ENCODE assay signal across 27 cellular contexts in the genomic region with DNA sequence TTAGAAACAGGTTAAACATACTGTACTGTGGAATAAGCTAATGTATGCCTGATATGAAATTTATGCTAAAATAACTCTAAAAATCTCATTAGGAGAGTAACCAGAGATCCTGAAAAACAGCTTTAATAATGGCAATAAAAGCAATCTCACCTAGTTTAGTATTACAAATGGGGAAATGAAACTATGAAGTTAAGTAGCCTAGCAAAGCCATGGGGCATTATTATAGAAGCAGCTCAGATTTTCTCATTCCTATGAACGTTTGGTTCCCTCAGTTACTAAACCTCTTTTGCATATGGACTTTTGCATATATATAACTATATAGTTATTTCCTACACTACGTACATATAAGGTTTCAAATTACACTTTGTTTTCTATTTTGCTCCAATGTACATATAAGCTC.
"Had no signal": no experiment of that assay in that cellular context is flagged by ENCODE, and none has a peak within 500 bp of the region (broad histone marks: within the 10 kb centered on the region; RNA-seq: fewer than 3 reads in every experiment).

No MANE protein-coding gene starts in this region.

- H3K9me3 ChIP-seq: left lung, neutrophil, ovary, prostate gland, thoracic aorta, upper lobe of left lung had no signal

- H3K36me3 Mint-ChIP-seq: activated naive CD4-positive, alpha-beta T cell treated with anti-CD3 and anti-CD28 coated beads, Interleukin-2, amount 50 U/mL, for 72 hours; brain; natural killer cell treated with Interleukin-12 subunit alpha and Interleukin-12 subunit beta and Interleukin-15 and Interleukin-18, amount 100 ng/mL, for 72 hours had no signal

- ATAC-seq: activated naive CD4-positive, alpha-beta T cell treated with anti-CD3 and anti-CD28 coated beads, Interleukin-2, amount 50 U/mL, for 72 hours; activated T-helper 17 cell treated with anti-CD3 and anti-CD28 coated beads, Interleukin-2, amount 50 U/mL, for 72 hours; left lung; natural killer cell treated with Interleukin-12 subunit alpha and Interleukin-12 subunit beta and Interleukin-15 and Interleukin-18, amount 100 ng/mL, for 72 hours had no signal

- H3K27me3 Mint-ChIP-seq: brain had no signal

- H3K9me3 Mint-ChIP-seq: activated naive CD4-positive, alpha-beta T cell treated with anti-CD3 and anti-CD28 coated beads, Interleukin-2, amount 50 U/mL, for 72 hours; activated T-cell treated with anti-CD3 and anti-CD28 coated beads, Interleukin-2, amount 50 U/mL, for 24 hours; activated T-helper 17 cell treated with anti-CD3 and anti-CD28 coated beads, Interleukin-2, amount 50 U/mL, for 72 hours; brain; immature natural killer cell; natural killer cell treated with Interleukin-12 subunit alpha and Interleukin-12 subunit beta and Interleukin-15 and Interleukin-18, amount 100 ng/mL, for 72 hours had no signal

- H3K27me3 ChIP-seq: left lung, neutrophil, ovary, upper lobe of left lung had no signal

- H3K4me3 Mint-ChIP-seq: activated T-cell treated with anti-CD3 and anti-CD28 coated beads, Interleukin-2, amount 50 U/mL, for 24 hours; activated T-helper 17 cell treated with anti-CD3 and anti-CD28 coated beads, Interleukin-2, amount 50 U/mL, for 72 hours; brain; immature natural killer cell; natural killer cell treated with Interleukin-12 subunit alpha and Interleukin-12 subunit beta and Interleukin-15 and Interleukin-18, amount 100 ng/mL, for 72 hours had no signal

- DNase-seq: activated CD4-positive, alpha-beta T cell treated with anti-CD3 and anti-CD28 coated beads for 1 hour; activated CD8-positive, alpha-beta memory T cell treated with anti-CD3 and anti-CD28 coated beads for 24 hours; activated CD8-positive, alpha-beta memory T cell treated with anti-CD3 and anti-CD28 coated beads, Interleukin-2, amount 50 U/mL, for 4 hours; activated T-cell treated with anti-CD3 and anti-CD28 coated beads, Interleukin-2, amount 50 U/mL, for 24 hours; aorta; caudate nucleus; dermis blood vessel endothelial cell; effector CD8-positive, alpha-beta T cell; erythroblast; foreskin fibroblast; immature natural killer cell; left lung; mammary epithelial cell; midbrain; ovary; stimulated activated CD4-positive, alpha-beta T cell treated with anti-CD3 and anti-CD28 coated beads, Interleukin-2, amount 100 ng/mL, for 48 hours; stimulated activated CD8-positive, alpha-beta memory T cell treated with anti-CD3 and anti-CD28 coated beads, Interleukin-4, amount 100 ng/mL, for 48 hours; stimulated activated naive CD4-positive, alpha-beta T cell; T-helper 9 cell; upper lobe of left lung had no signal

- H3K4me1 Mint-ChIP-seq: activated T-helper 17 cell treated with anti-CD3 and anti-CD28 coated beads, Interleukin-2, amount 50 U/mL, for 72 hours; brain; immature natural killer cell had no signal

- H3K4me1 ChIP-seq: left lung, prostate gland, upper lobe of left lung had no signal

- H3K27ac ChIP-seq: left lung, neutrophil, ovary, prostate gland, thoracic aorta, upper lobe of left lung had no signal

- H3K36me3 ChIP-seq: left lung, neutrophil, ovary, prostate gland, thoracic aorta, upper lobe of left lung had no signal

- H3K4me3 ChIP-seq: left lung, ovary, prostate gland, thoracic aorta, upper lobe of left lung had no signal

- H3K27ac Mint-ChIP-seq: activated naive CD4-positive, alpha-beta T cell treated with anti-CD3 and anti-CD28 coated beads, Interleukin-2, amount 50 U/mL, for 72 hours; activated T-cell treated with anti-CD3 and anti-CD28 coated beads, Interleukin-2, amount 50 U/mL, for 24 hours; activated T-helper 17 cell treated with anti-CD3 and anti-CD28 coated beads, Interleukin-2, amount 50 U/mL, for 72 hours; brain; immature natural killer cell; natural killer cell treated with Interleukin-12 subunit alpha and Interleukin-12 subunit beta and Interleukin-15 and Interleukin-18, amount 100 ng/mL, for 72 hours had no signal
